In the genomic region with DNA sequence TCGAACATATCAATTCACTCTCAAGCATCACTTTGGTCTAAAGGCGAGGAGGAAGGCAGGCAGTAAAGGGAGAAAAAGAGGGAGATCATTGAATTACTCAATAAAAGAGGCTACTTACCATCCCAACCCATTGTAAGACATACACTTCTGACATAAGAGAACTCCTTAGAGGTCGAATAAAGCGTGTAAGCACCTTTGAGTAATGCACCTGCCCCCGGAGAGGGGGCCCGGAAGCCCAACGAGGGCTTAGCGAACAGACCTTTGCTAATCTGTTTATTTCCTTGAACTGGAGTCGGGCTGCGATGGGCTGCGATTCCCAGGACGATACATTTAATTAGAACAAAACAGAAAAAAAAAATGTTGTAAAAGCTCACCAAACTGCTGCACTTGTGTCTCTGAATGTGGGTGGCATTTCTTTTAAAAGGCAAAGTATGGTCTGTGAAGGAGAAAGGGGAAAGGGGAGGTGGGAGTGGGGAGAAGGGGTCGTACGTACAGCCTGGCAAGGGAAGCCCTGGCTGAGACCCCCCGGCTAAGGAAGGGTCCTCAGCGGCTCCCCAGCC, we compare ENCODE assay signal across 8 cellular contexts. TPM values are rescaled to one million over a fixed set of nuclear protein-coding genes. Genes with fewer than 3 reads are reported as not detected.
DNase-seq lines count a peak whose midpoint lies in the region; ATAC-seq and TF ChIP-seq lines count a peak whose summit lies in the region.

No MANE protein-coding gene starts in this region.

- TF ChIP-seq CTCF in Peyer's patch (IDR thresholded peaks at IDR 0.05) = no peak
- TF ChIP-seq CTCF in ascending aorta (IDR thresholded peaks at IDR 0.05) = no peak

- DNase-seq in Peyer's patch = peak in 2 of 3 donors; percentile 52 to 76
- no peak for DNase-seq in ascending aorta (ENCODE audit: low spot score in 2 of 2)
- peak; percentile 60 for DNase-seq in stimulated activated CD8-positive, alpha-beta memory T cell treated with anti-CD3 and anti-CD28 coated beads, Interleukin-4, amount 100 ng/mL, for 48 hours

- TF ChIP-seq POLR2A in GM18505 (IDR thresholded peaks at IDR 0.05; ENCODE audit: borderline replicate concordance, extremely low read depth, insufficient read depth, insufficient read length) (peak; percentile 39), Peyer's patch (IDR thresholded peaks at IDR 0.05) (peak in 1 of 2 donors; percentile 33)

- no peaks in the 10 kb centered on the region for H3K9me3 ChIP-seq in Peyer's patch
- no peaks in the 10 kb centered on the region for H3K9me3 ChIP-seq in ascending aorta

- H3K4me1 ChIP-seq in Peyer's patch = peaks cover 0 to 52% (median 14%) of the 10 kb centered on the region in 4 donors
- H3K4me1 ChIP-seq in ascending aorta = peaks cover 8 to 33% of the 10 kb centered on the region in 2 donors

- H3K27me3 ChIP-seq in Peyer's patch (no peaks in the 10 kb centered on the region), ascending aorta (no peaks in the 10 kb centered on the region), layer of hippocampus (ENCODE audit: control insufficient read depth, insufficient read depth, low read length) (no peaks in the 10 kb centered on the region)

- H3K4me3 ChIP-seq in Peyer's patch (peak overlapping the region; percentile 88 to 99 (median 95)), ascending aorta (peak overlapping the region; percentile 87 to 97)

- intact Hi-C loops in ascending aorta (cut with DNase I) = no loop called here

- H3K36me3 ChIP-seq in Peyer's patch (no peaks in the 10 kb centered on the region), ascending aorta (no peaks in the 10 kb centered on the region)

- H3K27ac ChIP-seq in Peyer's patch (peak overlapping the region; percentile 98 to 100 (median 99)), ascending aorta (peak overlapping the region; percentile 100), layer of hippocampus (ENCODE audit: low read depth, low read length) (peak overlapping the region; percentile 100)

- ATAC-seq in GM18505 (IDR thresholded peaks at IDR 0.05; ENCODE audit: unreplicated experiment) (no peak), HG03378 (IDR thresholded peaks at IDR 0.05; ENCODE audit: unreplicated experiment) (no peak), HG03439 (IDR thresholded peaks at IDR 0.05; ENCODE audit: unreplicated experiment) (no peak), GM21723 (IDR thresholded peaks at IDR 0.05; ENCODE audit: unreplicated experiment) (no peak)

RNA-seq across cellular contexts. Expression of a gene that starts 3.0 kb away (rescaled TPM):
- 10 to 100 TPM; 24.7 to 61.9 (median 42.4) TPM for total RNA-seq in Peyer's patch
- total RNA-seq in ascending aorta = 24.6 TPM

RNA-seq across cellular contexts. Expression of a gene that starts 20.0 kb away (rescaled TPM):
- total RNA-seq in Peyer's patch = 10 to 100 TPM; 35.9 to 73.4 (median 40.3) TPM
- 54.4 TPM for total RNA-seq in ascending aorta

Comparison
In these comparisons a context has a peak if more than half of its experiments do, and no peak if none do; other contexts are left out.
1. DNase-seq: peak in Peyer's patch (2 of 3) and stimulated activated CD8-positive, alpha-beta memory T cell treated with anti-CD3 and anti-CD28 coated beads, Interleukin-4, amount 100 ng/mL, for 48 hours (single experiment); none in ascending aorta (0 of 2).
2. Peak in every context shown above with its lines, with median percentiles within 50 percentile points of each other: H3K27ac ChIP-seq.